Comparison of ENCODE assay signal across 12 cellular contexts in genomic region chr9:3241290-3241689, GRCh38.
DNase-seq lines count a peak whose midpoint lies in the region; ATAC-seq and TF ChIP-seq lines count a peak whose summit lies in the region.
"Had no signal": no experiment of that assay in that cellular context is flagged by ENCODE, and none has a peak within 500 bp of the region (broad histone marks: within the 10 kb centered on the region; RNA-seq: fewer than 3 reads in every experiment).

No MANE protein-coding gene starts in this region.

- H3K27me3 ChIP-seq in osteoblast (ENCODE audit: insufficient read depth, low read length), result no peaks in the 10 kb centered on the region
- H3K27me3 ChIP-seq in mammary epithelial cell (ENCODE audit: insufficient read depth, low read length), result no peaks in the 10 kb centered on the region
- H3K27me3 ChIP-seq: upper lobe of right lung had no signal

- H3K4me3 ChIP-seq in osteoblast (ENCODE audit: insufficient read depth, low read length), result peak overlapping the region; percentile 47
- no peak overlapping the region for H3K4me3 ChIP-seq in mammary epithelial cell (replicated peaks in 1 of 3; ENCODE audit: insufficient read depth in 1 of 3, low read depth in 2 of 3, low read length in 3 of 3)
- H3K4me3 ChIP-seq: upper lobe of right lung had no signal

- H3K27ac Mint-ChIP-seq in T-helper 17 cell, result peak overlapping the region; percentile 29
- H3K27ac Mint-ChIP-seq: activated CD4-positive, alpha-beta memory T cell treated with anti-CD3 and anti-CD28 coated beads, Interleukin-2, amount 10 ng/mL, durations not matched to agents 7 days and 5 days; B cell had no signal

- H3K27ac ChIP-seq in osteoblast (ENCODE audit: low read depth, low read length) (no peak overlapping the region), mammary epithelial cell (ENCODE audit: insufficient read depth, low read depth, low read length) (no peak overlapping the region)
- H3K27ac ChIP-seq: RWPE1, upper lobe of right lung had no signal

- no peak overlapping the region for H3K4me3 Mint-ChIP-seq in T-helper 17 cell
- H3K4me3 Mint-ChIP-seq: activated CD4-positive, alpha-beta memory T cell treated with anti-CD3 and anti-CD28 coated beads, Interleukin-2, amount 10 ng/mL, durations not matched to agents 7 days and 5 days; B cell had no signal

- 93% methylated on average over 3 of the region's 3 CpGs for WGBS in mammary epithelial cell (ENCODE audit: low coverage, missing lambda C conversion rate)

- H4K20me1 ChIP-seq in osteoblast (ENCODE audit: insufficient read depth, low read length), result no peaks in the 10 kb centered on the region
- no peaks in the 10 kb centered on the region for H4K20me1 ChIP-seq in mammary epithelial cell (ENCODE audit: insufficient read depth, low read length)

- H3K4me1 ChIP-seq in osteoblast (ENCODE audit: insufficient read depth, low read length) (peaks cover 9% of the 10 kb centered on the region), mammary epithelial cell (ENCODE audit: insufficient read depth, low read length) (no peaks in the 10 kb centered on the region)
- H3K4me1 ChIP-seq: upper lobe of right lung had no signal

- TF ChIP-seq CTCF in osteoblast (IDR thresholded peaks at IDR 0.05; ENCODE audit: extremely low read depth, low read depth, low read length), result no peak
- TF ChIP-seq CTCF in mammary epithelial cell (conservative IDR thresholded peaks at IDR 0.05 in 1 of 2, IDR thresholded peaks at IDR 0.05 in 1 of 2; ENCODE audit: extremely low read depth in 1 of 2, insufficient read depth in 1 of 2, low read depth in 1 of 2, low read length in 2 of 2), result no peak

- intact Hi-C loops in mammary epithelial cell (cut with micrococcal nuclease), result loop anchor here (5.0 to 10.0 kb wide), 3 partner anchors 384 to 1134 kb away; no protein-coding TSS in a partner anchor

- H3K36me3 ChIP-seq in osteoblast (ENCODE audit: insufficient read depth, low read length) (no peaks in the 10 kb centered on the region), mammary epithelial cell (ENCODE audit: insufficient read depth, low read length) (no peaks in the 10 kb centered on the region)

- H3K79me2 ChIP-seq in osteoblast (ENCODE audit: insufficient read depth, low read length), result no peaks in the 10 kb centered on the region
- H3K79me2 ChIP-seq in mammary epithelial cell (ENCODE audit: insufficient read depth, low read length), result no peaks in the 10 kb centered on the region

- CTCF ChIA-PET in mammary epithelial cell (lab: Charles Lee; ENCODE audit: low non-redundant PET), result interaction anchor here (0.6 to 1.5 kb wide), 5 partner anchors 200 to 984 kb away, joined by 4 to 42 read pairs (median 4); no protein-coding TSS in a partner anchor

- ATAC-seq in T-helper 17 cell (no peak), GM21526 (IDR thresholded peaks at IDR 0.05; ENCODE audit: low FRiP score, unreplicated experiment) (no peak)

- peak; percentile 52 for DNase-seq in ELF-1 (ENCODE audit: low read depth, low spot score)
- no peak for DNase-seq in T-helper 17 cell
- DNase-seq in glomerular visceral epithelial cell (ENCODE audit: extremely low spot score), result peak; percentile 8
- DNase-seq in osteoblast (ENCODE audit: insufficient read length, low spot score, missing footprints), result no peak
- DNase-seq in mammary epithelial cell, result no peak
- no peak for DNase-seq in stimulated activated naive CD4-positive, alpha-beta T cell treated with Interleukin-2 at 50 U/mL for 16 hours (lab: John Stamatoyannopoulos, UW)
- no peak for DNase-seq in NCI-H1092 treated with DMSO at 0.1 percent for 48 hours (lab: John Stamatoyannopoulos, UW)

- in situ Hi-C loops in mammary epithelial cell (cut with MboI; ENCODE audit: low sequenced_read_pairs in 2 of 2), result no loop called here

- H3K9me3 ChIP-seq in T-helper 17 cell (ENCODE audit: control insufficient read depth, low read length, poor library complexity, severe bottlenecking), result no peaks in the 10 kb centered on the region
- no peaks in the 10 kb centered on the region for H3K9me3 ChIP-seq in osteoblast (ENCODE audit: low read depth, low read length)
- no peaks in the 10 kb centered on the region for H3K9me3 ChIP-seq in mammary epithelial cell (replicated peaks; ENCODE audit: insufficient read depth, low read length)
- H3K9me3 ChIP-seq: upper lobe of right lung had no signal

- no TSS peak for BruUV-seq in mammary epithelial cell (replicated peaks; lab: Mats Ljungman, UMichigan)

- no peaks in the 10 kb centered on the region for H3K27me3 Mint-ChIP-seq in T-helper 17 cell
- H3K27me3 Mint-ChIP-seq: activated CD4-positive, alpha-beta memory T cell treated with anti-CD3 and anti-CD28 coated beads, Interleukin-2, amount 10 ng/mL, durations not matched to agents 7 days and 5 days; B cell had no signal

- H3K9ac ChIP-seq in mammary epithelial cell (ENCODE audit: insufficient read depth, low read length), result no peak overlapping the region

- peaks cover 12% of the 10 kb centered on the region for H3K36me3 Mint-ChIP-seq in T-helper 17 cell (ENCODE audit: low read depth)

- H3K4me2 ChIP-seq in osteoblast (ENCODE audit: insufficient read depth, low read length), result peak overlapping the region; percentile 77
- H3K4me2 ChIP-seq in mammary epithelial cell (ENCODE audit: insufficient read depth, low read depth, low read length), result no peak overlapping the region

- H2AFZ ChIP-seq in osteoblast (ENCODE audit: low read length) (peak overlapping the region; percentile 63), mammary epithelial cell (ENCODE audit: low read depth, low read length) (no peak overlapping the region)

- H3K4me1 Mint-ChIP-seq in T-helper 17 cell, result no peaks in the 10 kb centered on the region
- H3K4me1 Mint-ChIP-seq: B cell had no signal

- dilution Hi-C loops in mammary epithelial cell (cut with HindIII; ENCODE audit: low sequenced_read_pairs), result no loop called here

Comparison
In these comparisons a context has a peak if more than half of its experiments do, and no peak if none do; other contexts are left out.
1. DNase-seq: peak in ELF-1 (single experiment) and glomerular visceral epithelial cell (single experiment); none in T-helper 17 cell (0 of 3), osteoblast (single experiment), mammary epithelial cell (single experiment), stimulated activated naive CD4-positive, alpha-beta T cell treated with Interleukin-2 at 50 U/mL for 16 hours (single experiment) and NCI-H1092 treated with DMSO at 0.1 percent for 48 hours (single experiment).